In the genomic region with DNA sequence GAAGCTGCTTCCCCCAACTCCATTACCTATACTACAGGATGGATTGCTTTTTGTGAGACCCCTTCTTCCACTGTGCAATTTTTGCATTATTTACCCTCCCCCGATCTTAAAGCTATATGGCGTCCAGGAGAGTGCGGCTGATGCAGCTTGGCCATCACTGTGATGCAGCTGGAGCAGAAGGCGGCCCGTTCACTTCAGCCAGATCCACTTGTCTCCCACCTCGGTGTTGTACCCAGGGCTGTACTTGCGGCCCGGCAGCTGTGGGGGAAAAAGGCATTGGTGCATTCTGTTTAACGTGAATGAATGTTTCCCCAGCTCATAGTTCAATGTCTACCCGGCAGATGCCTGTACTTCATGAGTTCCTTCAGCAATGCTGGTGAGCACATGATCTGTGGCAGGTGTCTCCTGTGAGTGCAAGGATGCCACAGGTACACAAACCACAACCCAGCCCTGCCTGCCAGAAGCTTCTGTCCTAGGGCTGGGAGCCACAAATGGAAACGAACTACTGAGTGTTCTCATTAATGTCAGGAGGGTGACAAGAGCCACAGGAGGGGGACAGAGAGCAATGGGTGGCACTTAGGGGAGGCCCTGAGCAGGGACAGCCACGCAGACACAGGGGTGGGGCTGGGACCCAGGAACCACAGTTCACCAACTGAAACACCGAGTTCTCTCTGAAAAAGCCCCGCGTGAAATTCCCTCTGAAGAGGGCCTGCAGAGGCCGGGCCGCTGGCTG, we compare ENCODE assay signal across 14 cellular contexts.
DNase-seq lines count a peak whose midpoint lies in the region; ATAC-seq and TF ChIP-seq lines count a peak whose summit lies in the region.
"Had no signal": no experiment of that assay in that cellular context is flagged by ENCODE, and none has a peak within 500 bp of the region (broad histone marks: within the 10 kb centered on the region; RNA-seq: fewer than 3 reads in every experiment).

No MANE protein-coding gene starts in this region.

- no peak overlapping the region for H3K4me3 Mint-ChIP-seq in MCF 10A (ENCODE audit: unreplicated experiment)
- no peak overlapping the region for H3K4me3 Mint-ChIP-seq in activated T-helper 2 cell treated with anti-CD3 and anti-CD28 coated beads, Interferon-gamma antibody, Interleukin-2, Interleukin-4, amounts not matched to agents 10 μg/mL and 5 μg/mL and 100 μg/mL, durations not matched to agents 14 hours and 24 hours and 36 hours (ENCODE audit: low read depth)
- no peak overlapping the region for H3K4me3 Mint-ChIP-seq in stimulated activated effector memory CD8-positive, alpha-beta T cell treated with anti-CD3 and anti-CD28 coated beads, Interleukin-12 subunit alpha, Interleukin-12 subunit beta, amount 100 ng/mL, for 72 hours

- no peak for TF ChIP-seq POLR2A in breast epithelium (IDR thresholded peaks at IDR 0.05)

- H3K27me3 Mint-ChIP-seq in MCF 10A (ENCODE audit: insufficient read depth, unreplicated experiment): no peaks in the 10 kb centered on the region
- no peaks in the 10 kb centered on the region for H3K27me3 Mint-ChIP-seq in activated T-helper 2 cell treated with anti-CD3 and anti-CD28 coated beads, Interferon-gamma antibody, Interleukin-2, Interleukin-4, amounts not matched to agents 10 μg/mL and 5 μg/mL and 100 μg/mL, durations not matched to agents 14 hours and 24 hours and 36 hours (ENCODE audit: low read depth)

- CTCF ChIA-PET in MCF 10A (lab: Yijun Ruan, JAX): interaction anchor here (0.6 to 1.2 kb wide), 2 partner anchors 30 to 818 kb away, joined by 3 read pairs; no protein-coding TSS in a partner anchor

- H3K4me1 ChIP-seq in breast epithelium: no peaks in the 10 kb centered on the region

- peak overlapping the region; percentile 78 for H3K27ac Mint-ChIP-seq in MCF 10A (ENCODE audit: low read depth, unreplicated experiment)
- peak overlapping the region; percentile 53 for H3K27ac Mint-ChIP-seq in activated T-helper 2 cell treated with anti-CD3 and anti-CD28 coated beads, Interferon-gamma antibody, Interleukin-2, Interleukin-4, amounts not matched to agents 10 μg/mL and 5 μg/mL and 100 μg/mL, durations not matched to agents 14 hours and 24 hours and 36 hours
- peak overlapping the region; percentile 52 for H3K27ac Mint-ChIP-seq in stimulated activated effector memory CD8-positive, alpha-beta T cell treated with anti-CD3 and anti-CD28 coated beads, Interleukin-12 subunit alpha, Interleukin-12 subunit beta, amount 100 ng/mL, for 72 hours

- H3K27me3 ChIP-seq in breast epithelium: no peaks in the 10 kb centered on the region
- H3K27me3 ChIP-seq: cardiac muscle cell had no signal

- no peak overlapping the region for H3K27ac ChIP-seq in breast epithelium
- H3K27ac ChIP-seq: cardiac muscle cell had no signal

- POLR2A ChIA-PET in MCF 10A (lab: Yijun Ruan, JAX): interaction anchor here (0.7 kb wide), 1 partner anchor 337 kb away, joined by 3 read pairs; no protein-coding TSS in a partner anchor

- DNase-seq in MCF 10A (ENCODE audit: unreplicated experiment): no peak
- DNase-seq in breast epithelium (ENCODE audit: low spot score in 2 of 2): no peak
- DNase-seq in GM13977 (ENCODE audit: low spot score): peak; percentile 79
- DNase-seq in activated T-helper 2 cell treated with anti-CD3 and anti-CD28 coated beads, Interferon-gamma antibody, Interleukin-2, Interleukin-4, amounts not matched to agents 10 μg/mL and 5 μg/mL and 100 μg/mL, durations not matched to agents 14 hours and 24 hours and 36 hours (ENCODE audit: low spot score): no peak
- no peak for DNase-seq in stimulated activated effector memory CD8-positive, alpha-beta T cell treated with anti-CD3 and anti-CD28 coated beads, Interleukin-12 subunit alpha, Interleukin-12 subunit beta, amount 100 ng/mL, for 72 hours (ENCODE audit: low spot score in 2 of 2)
- no peak for DNase-seq in NCI-H1436 treated with DMSO at 0.1 percent for 48 hours (lab: John Stamatoyannopoulos, UW)
- DNase-seq in NCI-H146 (lab: John Stamatoyannopoulos, UW): no peak
- DNase-seq: activated CD4-positive, alpha-beta T cell treated with anti-CD3 and anti-CD28 coated beads, Interleukin-2, amount 50 U/mL, for 1 hour; activated T-cell treated with anti-CD3 and anti-CD28 coated beads for 4 hours; DMS79; NCI-H1436; stimulated activated CD4-positive, alpha-beta T cell treated with anti-CD3 and anti-CD28 coated beads, Interleukin-2, amount 100 ng/mL, for 24 hours had no signal

- intact Hi-C loops in MCF 10A (cut with micrococcal nuclease): no loop called here
- intact Hi-C loops in breast epithelium (cut with DNase I; ENCODE audit: low total_unique reads): no loop called here
- intact Hi-C loops in activated T-helper 2 cell treated with anti-CD3 and anti-CD28 coated beads, Interferon-gamma antibody, Interleukin-2, Interleukin-4, amounts not matched to agents 10 μg/mL and 5 μg/mL and 100 μg/mL, durations not matched to agents 14 hours and 24 hours and 36 hours (cut with micrococcal nuclease): no loop called here

- no peaks in the 10 kb centered on the region for H3K9me3 ChIP-seq in breast epithelium

- no peaks in the 10 kb centered on the region for H3K4me1 Mint-ChIP-seq in MCF 10A (ENCODE audit: insufficient read depth, unreplicated experiment)
- H3K4me1 Mint-ChIP-seq in activated T-helper 2 cell treated with anti-CD3 and anti-CD28 coated beads, Interferon-gamma antibody, Interleukin-2, Interleukin-4, amounts not matched to agents 10 μg/mL and 5 μg/mL and 100 μg/mL, durations not matched to agents 14 hours and 24 hours and 36 hours (ENCODE audit: low read depth): no peaks in the 10 kb centered on the region
- H3K4me1 Mint-ChIP-seq in stimulated activated effector memory CD8-positive, alpha-beta T cell treated with anti-CD3 and anti-CD28 coated beads, Interleukin-12 subunit alpha, Interleukin-12 subunit beta, amount 100 ng/mL, for 72 hours: peaks cover 21% of the 10 kb centered on the region

- in situ Hi-C loops in GM13977 (cut with MboI; ENCODE audit: low pct_unique_long_range_greater_than_20kb, low sequenced_read_pairs, unreplicated experiment): no loop called here

- BruUV-seq in MCF 10A (replicated peaks; lab: Mats Ljungman, UMichigan): no TSS peak

- ATAC-seq in stimulated activated effector memory CD8-positive, alpha-beta T cell treated with anti-CD3 and anti-CD28 coated beads, Interleukin-12 subunit alpha, Interleukin-12 subunit beta, amount 100 ng/mL, for 72 hours: no peak
- no peak for ATAC-seq in HG03442 (IDR thresholded peaks at IDR 0.05; ENCODE audit: unreplicated experiment)

- no peaks in the 10 kb centered on the region for H3K9me3 Mint-ChIP-seq in MCF 10A (ENCODE audit: unreplicated experiment)
- H3K9me3 Mint-ChIP-seq in activated T-helper 2 cell treated with anti-CD3 and anti-CD28 coated beads, Interferon-gamma antibody, Interleukin-2, Interleukin-4, amounts not matched to agents 10 μg/mL and 5 μg/mL and 100 μg/mL, durations not matched to agents 14 hours and 24 hours and 36 hours: no peaks in the 10 kb centered on the region
- H3K9me3 Mint-ChIP-seq in stimulated activated effector memory CD8-positive, alpha-beta T cell treated with anti-CD3 and anti-CD28 coated beads, Interleukin-12 subunit alpha, Interleukin-12 subunit beta, amount 100 ng/mL, for 72 hours: no peaks in the 10 kb centered on the region

- H3K4me3 ChIP-seq in breast epithelium: no peak overlapping the region
- H3K4me3 ChIP-seq: cardiac muscle cell had no signal

- TF ChIP-seq CTCF in MCF 10A (IDR thresholded peaks at IDR 0.05; ENCODE audit: unreplicated experiment): no peak
- no peak for TF ChIP-seq CTCF in breast epithelium (IDR thresholded peaks at IDR 0.05)
- TF ChIP-seq CTCF in GM13977 (IDR thresholded peaks at IDR 0.05; ENCODE audit: extremely low read depth, insufficient read depth, missing control alignments): peak; percentile 34

- H3K36me3 Mint-ChIP-seq in MCF 10A (ENCODE audit: insufficient read depth, unreplicated experiment): peaks cover 52% of the 10 kb centered on the region
- peaks cover 27% of the 10 kb centered on the region for H3K36me3 Mint-ChIP-seq in activated T-helper 2 cell treated with anti-CD3 and anti-CD28 coated beads, Interferon-gamma antibody, Interleukin-2, Interleukin-4, amounts not matched to agents 10 μg/mL and 5 μg/mL and 100 μg/mL, durations not matched to agents 14 hours and 24 hours and 36 hours (ENCODE audit: low read depth)
- peaks cover 50% of the 10 kb centered on the region for H3K36me3 Mint-ChIP-seq in stimulated activated effector memory CD8-positive, alpha-beta T cell treated with anti-CD3 and anti-CD28 coated beads, Interleukin-12 subunit alpha, Interleukin-12 subunit beta, amount 100 ng/mL, for 72 hours

- H3K36me3 ChIP-seq in breast epithelium: no peaks in the 10 kb centered on the region
